Comparison of ENCODE assay signal across 1 cellular context in genomic region chr11:116777056-116777455, GRCh38.
A peak's percentile ranks its signal among the peaks of the same experiment; 100 is the strongest.
TF ChIP-seq lines count a peak whose summit lies in the region.

No MANE protein-coding gene starts in this region.

TF ChIP-seq in K562, 482 proteins besides CTCF, POLR2A, EP300 and RAD21:
- TF ChIP-seq ID3 (CRISPR knock-in tag; IDR thresholded peaks at IDR 0.05) (no peak), ID3 (tag; IDR thresholded peaks at IDR 0.05) (peak; percentile 80; the same call in 1 of the 2 replicates), HMBOX1 (IDR thresholded peaks at IDR 0.05) (peak; percentile 12; the same call in 1 of the 2 replicates), ZNF445 (CRISPR knock-in tag; IDR thresholded peaks at IDR 0.05; ENCODE audit: low read depth) (peak; percentile 77; the same call in 1 of the 2 replicates), TCF3 (CRISPR knock-in tag; IDR thresholded peaks at IDR 0.05) (peak; percentile 78), NCOR1 (IDR thresholded peaks at IDR 0.05) (peak; percentile 48), NONO (IDR thresholded peaks at IDR 0.05; ENCODE audit: low read depth in 2 of 2, low read length in 1 of 2) (no peak), RBM17 (IDR thresholded peaks at IDR 0.05; ENCODE audit: borderline replicate concordance, low read depth, low read length) (no peak), ZFX (CRISPR knock-in tag; IDR thresholded peaks at IDR 0.05) (0 out of 2 replicates have a peak, but pooled peaks have one; percentile 22), LCOR (CRISPR knock-in tag; IDR thresholded peaks at IDR 0.05) (0 out of 2 replicates have a peak, but pooled peaks have one; percentile 68), POLR2G (IDR thresholded peaks at IDR 0.05; ENCODE audit: low read depth, low read length) (no peak), CBFA2T2 (conservative IDR thresholded peaks at IDR 0.05) (peak; percentile 63), SMARCE1 (IDR thresholded peaks at IDR 0.05) (peak; percentile 48; the same call in 1 of the 2 replicates), MNT (conservative IDR thresholded peaks at IDR 0.05) (0 out of 4 replicates have a peak, but pooled peaks of 1 of the 2 experiments have one; percentile 13), MTF1 (CRISPR knock-in tag; IDR thresholded peaks at IDR 0.05; ENCODE audit: borderline replicate concordance) (no peak), MTA1 (IDR thresholded peaks at IDR 0.05; ENCODE audit: borderline replicate concordance) (no peak), FOXM1 (IDR thresholded peaks at IDR 0.05; ENCODE audit: low read depth) (0 out of 2 replicates have a peak, but pooled peaks have one; percentile 13), FOXM1 (CRISPR knock-in tag; IDR thresholded peaks at IDR 0.05; ENCODE audit: low read depth) (no peak), MAFF (IDR thresholded peaks at IDR 0.05; ENCODE audit: low read length) (no peak), CBFA2T3 (IDR thresholded peaks at IDR 0.05) (peak; percentile 84), RCOR1 (IDR thresholded peaks at IDR 0.05; ENCODE audit: borderline replicate concordance in 1 of 2, low read depth in 2 of 2, low read length in 2 of 2) (peak; percentile 39 to 93; a peak in 2 of 4 replicates), CCNT2 (IDR thresholded peaks at IDR 0.05; ENCODE audit: borderline replicate concordance, extremely low read depth, insufficient read length, low read depth, low read length) (peak; percentile 23), NFIC (IDR thresholded peaks at IDR 0.05) (peak; percentile 23), POU5F1 (IDR thresholded peaks at IDR 0.05; ENCODE audit: borderline replicate concordance, low read depth, low read length, partially characterized antibody) (no peak), SMARCA4 (IDR thresholded peaks at IDR 0.05) (0 out of 2 replicates have a peak, but pooled peaks have one; percentile 8), TEAD4 (IDR thresholded peaks at IDR 0.05; ENCODE audit: low read length) (peak; percentile 60), TEAD4 (CRISPR knock-in tag; IDR thresholded peaks at IDR 0.05; ENCODE audit: borderline replicate concordance) (no peak), HDAC2 (IDR thresholded peaks at IDR 0.05) (peak; percentile 66; the same call in 1 of the 2 replicates), BCOR (IDR thresholded peaks at IDR 0.05) (0 out of 2 replicates have a peak, but pooled peaks have one; percentile 6), CXXC5 (CRISPR knock-in tag; IDR thresholded peaks at IDR 0.05) (peak; percentile 56), TAL1 (IDR thresholded peaks at IDR 0.05) (peak; percentile 58; the same call in 1 of the 2 replicates), SOX6 (IDR thresholded peaks at IDR 0.05) (peak; percentile 8; the same call in 1 of the 2 replicates), ZEB2 (IDR thresholded peaks at IDR 0.05) (0 out of 2 replicates have a peak, but pooled peaks have one; percentile 7), HDAC1 (IDR thresholded peaks at IDR 0.05) (peak in 1 of 2 experiments; percentile 90; a peak in 2 of 4 replicates), MTA2 (IDR thresholded peaks at IDR 0.05; ENCODE audit: low read depth) (peak; percentile 62), ADNP (tag; IDR thresholded peaks at IDR 0.05) (peak; percentile 49; the same call in 1 of the 2 replicates), FOS (IDR thresholded peaks at IDR 0.05; ENCODE audit: extremely low read depth, insufficient read length) (no peak), CEBPG (CRISPR knock-in tag; IDR thresholded peaks at IDR 0.05) (0 out of 2 replicates have a peak, but pooled peaks have one; percentile 19), CEBPG (tag; conservative IDR thresholded peaks at IDR 0.05 in 1 of 2, IDR thresholded peaks at IDR 0.05 in 1 of 2) (no peak), KDM1A (IDR thresholded peaks at IDR 0.05) (peak; percentile 96 to 97), TCF7L2 (IDR thresholded peaks at IDR 0.05; ENCODE audit: low read depth, low read length) (no peak), ZNF785 (CRISPR knock-in tag; IDR thresholded peaks at IDR 0.05) (no peak), ZNF76 (CRISPR knock-in tag; IDR thresholded peaks at IDR 0.05; ENCODE audit: borderline replicate concordance) (no peak), MCM7 (IDR thresholded peaks at IDR 0.05) (no peak), HNRNPLL (IDR thresholded peaks at IDR 0.05; ENCODE audit: low read depth, low read length, poor library complexity, severe bottlenecking) (no peak), ARID1B (IDR thresholded peaks at IDR 0.05) (peak; percentile 75), CEBPB (tag; IDR thresholded peaks at IDR 0.05) (peak; percentile 84), TBP (optimal IDR thresholded peaks at IDR 0.05; ENCODE audit: low read depth, low read length) (peak; percentile 63)
- TF ChIP-seq, protein P1, sequence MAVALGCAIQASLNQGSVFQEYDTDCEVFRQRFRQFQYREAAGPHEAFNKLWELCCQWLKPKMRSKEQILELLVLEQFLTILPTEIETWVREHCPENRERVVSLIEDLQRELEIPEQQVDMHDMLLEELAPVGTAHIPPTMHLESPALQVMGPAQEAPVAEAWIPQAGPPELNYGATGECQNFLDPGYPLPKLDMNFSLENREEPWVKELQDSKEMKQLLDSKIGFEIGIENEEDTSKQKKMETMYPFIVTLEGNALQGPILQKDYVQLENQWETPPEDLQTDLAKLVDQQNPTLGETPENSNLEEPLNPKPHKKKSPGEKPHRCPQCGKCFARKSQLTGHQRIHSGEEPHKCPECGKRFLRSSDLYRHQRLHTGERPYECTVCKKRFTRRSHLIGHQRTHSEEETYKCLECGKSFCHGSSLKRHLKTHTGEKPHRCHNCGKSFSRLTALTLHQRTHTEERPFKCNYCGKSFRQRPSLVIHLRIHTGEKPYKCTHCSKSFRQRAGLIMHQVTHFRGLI (CRISPR knock-in tag; IDR thresholded peaks at IDR 0.05): no peak
- TF ChIP-seq, protein P2, sequence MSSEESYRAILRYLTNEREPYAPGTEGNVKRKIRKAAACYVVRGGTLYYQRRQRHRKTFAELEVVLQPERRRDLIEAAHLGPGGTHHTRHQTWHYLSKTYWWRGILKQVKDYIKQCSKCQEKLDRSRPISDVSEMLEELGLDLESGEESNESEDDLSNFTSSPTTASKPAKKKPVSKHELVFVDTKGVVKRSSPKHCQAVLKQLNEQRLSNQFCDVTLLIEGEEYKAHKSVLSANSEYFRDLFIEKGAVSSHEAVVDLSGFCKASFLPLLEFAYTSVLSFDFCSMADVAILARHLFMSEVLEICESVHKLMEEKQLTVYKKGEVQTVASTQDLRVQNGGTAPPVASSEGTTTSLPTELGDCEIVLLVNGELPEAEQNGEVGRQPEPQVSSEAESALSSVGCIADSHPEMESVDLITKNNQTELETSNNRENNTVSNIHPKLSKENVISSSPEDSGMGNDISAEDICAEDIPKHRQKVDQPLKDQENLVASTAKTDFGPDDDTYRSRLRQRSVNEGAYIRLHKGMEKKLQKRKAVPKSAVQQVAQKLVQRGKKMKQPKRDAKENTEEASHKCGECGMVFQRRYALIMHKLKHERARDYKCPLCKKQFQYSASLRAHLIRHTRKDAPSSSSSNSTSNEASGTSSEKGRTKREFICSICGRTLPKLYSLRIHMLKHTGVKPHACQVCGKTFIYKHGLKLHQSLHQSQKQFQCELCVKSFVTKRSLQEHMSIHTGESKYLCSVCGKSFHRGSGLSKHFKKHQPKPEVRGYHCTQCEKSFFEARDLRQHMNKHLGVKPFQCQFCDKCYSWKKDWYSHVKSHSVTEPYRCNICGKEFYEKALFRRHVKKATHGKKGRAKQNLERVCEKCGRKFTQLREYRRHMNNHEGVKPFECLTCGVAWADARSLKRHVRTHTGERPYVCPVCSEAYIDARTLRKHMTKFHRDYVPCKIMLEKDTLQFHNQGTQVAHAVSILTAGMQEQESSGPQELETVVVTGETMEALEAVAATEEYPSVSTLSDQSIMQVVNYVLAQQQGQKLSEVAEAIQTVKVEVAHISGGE (CRISPR knock-in tag; IDR thresholded peaks at IDR 0.05): peak in 1 of 3 experiments; percentile 67; a peak in 2 of 6 replicates
- TF ChIP-seq, protein P3, sequence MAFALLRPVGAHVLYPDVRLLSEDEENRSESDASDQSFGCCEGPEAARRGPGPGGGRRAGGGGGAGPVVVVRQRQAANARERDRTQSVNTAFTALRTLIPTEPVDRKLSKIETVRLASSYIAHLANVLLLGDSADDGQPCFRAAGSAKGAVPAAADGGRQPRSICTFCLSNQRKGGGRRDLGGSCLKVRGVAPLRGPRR (CRISPR knock-in tag; IDR thresholded peaks at IDR 0.05): no peak
TF ChIP-seq in K562: peak in this region for 32.
